9 cellular contexts compared by ENCODE assay signal in genomic region chr16:66511615-66512500, GRCh38. TPM values are rescaled to one million over a fixed set of nuclear protein-coding genes. Genes with fewer than 3 reads are reported as not detected.
DNase-seq lines count a peak whose midpoint lies in the region; ATAC-seq, FAIRE-seq and TF ChIP-seq lines count a peak whose summit lies in the region.
"Had no signal": no experiment of that assay in that cellular context is flagged by ENCODE, and none has a peak within 500 bp of the region (broad histone marks: within the 10 kb centered on the region; RNA-seq: fewer than 3 reads in every experiment).

No MANE protein-coding gene starts in this region.

- peak overlapping the region in 1 of 9 donors; percentile 24 for H3K27ac Mint-ChIP-seq in naive thymus-derived CD4-positive, alpha-beta T cell

- H3K36me3 Mint-ChIP-seq in naive thymus-derived CD4-positive, alpha-beta T cell: peaks cover 0 to 15% (median 0%) of the 10 kb centered on the region in 5 donors

- peaks cover 26 to 37% (median 30%) of the 10 kb centered on the region in 7 donors for H3K4me1 Mint-ChIP-seq in naive thymus-derived CD4-positive, alpha-beta T cell

- H3K27ac ChIP-seq in pancreas: peak overlapping the region; percentile 76 to 89 (median 78)
- H3K27ac ChIP-seq in naive thymus-derived CD4-positive, alpha-beta T cell (ENCODE audit: low read depth, low read length): no peak overlapping the region

- H3K4me3 Mint-ChIP-seq in naive thymus-derived CD4-positive, alpha-beta T cell: no peak overlapping the region

- ATAC-seq in pancreas (peak in 3 of 4 donors; percentile 9 to 14 (median 11)), GM18520 (IDR thresholded peaks at IDR 0.05; ENCODE audit: unreplicated experiment) (no peak)
- no peak for ATAC-seq in naive thymus-derived CD4-positive, alpha-beta T cell

- H3K4me1 ChIP-seq in pancreas: peaks cover 33 to 65% (median 41%) of the 10 kb centered on the region in 3 donors
- peaks cover 18 to 21% of the 10 kb centered on the region in 2 donors for H3K4me1 ChIP-seq in naive thymus-derived CD4-positive, alpha-beta T cell (ENCODE audit: control insufficient read depth in 2 of 2, insufficient read depth in 2 of 2, low read length in 2 of 2)

- H3K9me3 Mint-ChIP-seq in naive thymus-derived CD4-positive, alpha-beta T cell: no peaks in the 10 kb centered on the region

- FAIRE-seq in RCC 7860 (lab: Jason Lieb, UNC) (peak; percentile 90), pancreas (lab: Jason Lieb, UNC) (no peak), GM19239 (lab: Jason Lieb, UNC) (no peak)

- DNase-seq in ELF-1 (ENCODE audit: low read depth, low spot score) (peak; percentile 84), RCC 7860 (ENCODE audit: low spot score) (peak; percentile 96), fibroblast of gingiva (ENCODE audit: low read depth) (peak; percentile 80), pancreas (peak in 2 of 6 donors; percentile 49 to 58), GM19239 (ENCODE audit: insufficient read length, low spot score) (no peak), HuH-7 (ENCODE audit: low spot score) (no peak)
- no peak for DNase-seq in naive thymus-derived CD4-positive, alpha-beta T cell
- DNase-seq: activated naive CD4-positive, alpha-beta T cell treated with anti-CD3 and anti-CD28 coated beads, Interleukin-2, amount 50 U/mL, for 16 hours had no signal

- H3K36me3 ChIP-seq in pancreas: peaks cover 0 to 4% (median 0%) of the 10 kb centered on the region in 3 donors
- H3K36me3 ChIP-seq in naive thymus-derived CD4-positive, alpha-beta T cell (ENCODE audit: control insufficient read depth in 2 of 3, insufficient read depth in 3 of 3, low read length in 3 of 3): no peaks in the 10 kb centered on the region

- CTCF ChIA-PET in naive thymus-derived CD4-positive, alpha-beta T cell (lab: Charles Lee): interaction anchor here (0.8 to 3.2 kb wide), 9 partner anchors 9 to 106 kb away, joined by 3 to 24 read pairs (median 4); partner anchors contain the start of gene CKLF

- 58 to 59% methylated on average over 13 of the region's 13 CpGs for WGBS in pancreas, 2 donors

- no peak overlapping the region for H3K4me3 ChIP-seq in pancreas
- H3K4me3 ChIP-seq in naive thymus-derived CD4-positive, alpha-beta T cell (ENCODE audit: low read length): no peak overlapping the region

- no peaks in the 10 kb centered on the region for H3K27me3 ChIP-seq in pancreas
- no peaks in the 10 kb centered on the region for H3K27me3 ChIP-seq in naive thymus-derived CD4-positive, alpha-beta T cell (ENCODE audit: control insufficient read depth in 2 of 2, insufficient read depth in 2 of 2, low read length in 2 of 2)

- POLR2A ChIA-PET in naive thymus-derived CD4-positive, alpha-beta T cell (lab: Charles Lee): interaction anchor here (1.0 to 2.9 kb wide), 5 partner anchors 10 to 104 kb away, joined by 3 to 9 read pairs (median 4); partner anchors contain the start of gene CKLF

- intact Hi-C loops in pancreas (cut with DNase I): no loop called here
- intact Hi-C loops in naive thymus-derived CD4-positive, alpha-beta T cell (cut with micrococcal nuclease): loop anchor here in 1 of 2 donors (1.0 to 2.0 kb wide), 2 partner anchors 13 to 77 kb away; no protein-coding TSS in a partner anchor

- no peak for TF ChIP-seq CTCF in pancreas (IDR thresholded peaks at IDR 0.05)

- H3K27me3 Mint-ChIP-seq in naive thymus-derived CD4-positive, alpha-beta T cell: no peaks in the 10 kb centered on the region

- H3K9me3 ChIP-seq in pancreas: no peaks in the 10 kb centered on the region
- no peaks in the 10 kb centered on the region for H3K9me3 ChIP-seq in naive thymus-derived CD4-positive, alpha-beta T cell (ENCODE audit: control insufficient read depth in 2 of 3, low read length in 3 of 3)

RNA-seq across cellular contexts. Expression of gene TK2, which starts 38.1 kb away (rescaled TPM):
- 10 to 100 TPM; 16.7 to 22.9 (median 21.6) TPM for total RNA-seq in pancreas
- polyA plus RNA-seq in pancreas: 10 to 100 TPM; 13.9 to 17.4 TPM
- total RNA-seq in naive thymus-derived CD4-positive, alpha-beta T cell: 10 to 100 TPM in 2 of 5 experiments, 1 to 10 TPM in 3; 6.2 to 19.8 (median 7.9) TPM
- polyA plus RNA-seq in naive thymus-derived CD4-positive, alpha-beta T cell: 1 to 10 TPM; 3.5 to 4.1 TPM

RNA-seq across cellular contexts. Expression of gene CKLF, which starts 40.5 kb away (rescaled TPM):
- 10 to 100 TPM in 3 of 6 donors, 1 to 10 TPM in 3; 5.9 to 26.1 (median 8.3) TPM for total RNA-seq in pancreas
- polyA plus RNA-seq in pancreas: 10 to 100 TPM; 11.9 to 24.9 TPM
- 100 to 1,000 TPM in 1 of 5 experiments, 10 to 100 TPM in 4; 24.1 to 160 (median 42.9) TPM for total RNA-seq in naive thymus-derived CD4-positive, alpha-beta T cell
- 100 to 1,000 TPM in 1 of 2 donors, 10 to 100 TPM in 1; 56.4 to 110 TPM for polyA plus RNA-seq in naive thymus-derived CD4-positive, alpha-beta T cell

RNA-seq across cellular contexts. Expression of gene CMTM1, which starts 54.4 kb away (rescaled TPM):
- total RNA-seq in pancreas: 1 to 10 TPM in 3 of 6 donors, under 1 TPM in 3; 0.65 to 3.9 (median 1.5) TPM
- polyA plus RNA-seq in pancreas: under 1 TPM; 0.28 to 0.46 TPM
- 10 to 100 TPM in 1 of 5 experiments, 1 to 10 TPM in 4; 1.3 to 23.3 (median 5.2) TPM for total RNA-seq in naive thymus-derived CD4-positive, alpha-beta T cell
- under 1 TPM; 0.36 to 0.41 TPM for polyA plus RNA-seq in naive thymus-derived CD4-positive, alpha-beta T cell

Comparison
In these comparisons a context has a peak if more than half of its experiments do, and no peak if none do; other contexts are left out.
1. DNase-seq: peak in ELF-1 (single experiment), RCC 7860 (single experiment) and fibroblast of gingiva (single experiment); none in naive thymus-derived CD4-positive, alpha-beta T cell (0 of 9), GM19239 (single experiment) and HuH-7 (single experiment).
2. ATAC-seq: peak in pancreas (3 of 4); none in GM18520 (single experiment) and naive thymus-derived CD4-positive, alpha-beta T cell (single experiment).